8 cellular contexts compared by ENCODE assay signal in the genomic region with DNA sequence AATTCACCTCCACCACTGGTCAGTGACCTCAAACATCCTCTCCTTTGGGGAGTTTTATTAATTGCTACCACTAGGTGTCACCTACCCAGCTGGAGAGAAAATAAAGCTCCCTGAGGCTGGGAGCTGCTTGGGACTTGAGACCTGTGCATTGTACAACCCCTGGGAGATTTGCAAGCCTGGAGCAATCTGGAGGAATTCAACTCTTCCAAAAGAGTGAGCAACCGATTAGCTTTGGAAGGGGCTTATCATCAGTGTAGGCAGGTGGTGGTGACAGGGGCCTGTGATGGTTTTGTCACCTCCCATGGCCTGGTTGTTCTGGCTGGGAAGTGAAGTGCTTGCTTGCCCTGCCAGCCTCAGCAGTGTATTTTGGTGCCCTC. TPM values are rescaled to one million over a fixed set of nuclear protein-coding genes. Genes with fewer than 3 reads are reported as not detected.
DNase-seq lines count a peak whose midpoint lies in the region; ATAC-seq and TF ChIP-seq lines count a peak whose summit lies in the region.

No MANE protein-coding gene starts in this region.

- no peaks in the 10 kb centered on the region for H3K36me3 Mint-ChIP-seq in activated CD4-positive, alpha-beta T cell treated with anti-CD3 and anti-CD28 coated beads for 36 hours (ENCODE audit: low read depth)

- no peaks in the 10 kb centered on the region for H3K9me3 Mint-ChIP-seq in activated CD4-positive, alpha-beta T cell treated with anti-CD3 and anti-CD28 coated beads for 36 hours (ENCODE audit: low read depth)

- no peak overlapping the region for H3K4me3 ChIP-seq in Jurkat, Clone E6-1 (ENCODE audit: low read length)
- H3K4me3 ChIP-seq in WERI-Rb-1 (ENCODE audit: low read depth, low read length) (no peak overlapping the region), left ventricle myocardium inferior (no peak overlapping the region), stomach (no peak overlapping the region)

- no peak for TF ChIP-seq EP300 in stomach (IDR thresholded peaks at IDR 0.05)

- intact Hi-C loops in activated CD4-positive, alpha-beta T cell treated with anti-CD3 and anti-CD28 coated beads for 36 hours (cut with DNase I, micrococcal nuclease) = no loop called here
- intact Hi-C loops in left ventricle myocardium inferior (cut with micrococcal nuclease) (no loop called here), stomach (cut with DNase I; ENCODE audit: low total_unique reads) (no loop called here)

- CTCF ChIA-PET in activated CD4-positive, alpha-beta T cell treated with anti-CD3 and anti-CD28 coated beads for 36 hours (lab: Charles Lee) = interaction anchor here (0.6 to 1.0 kb wide), 5 partner anchors 15 to 305 kb away, joined by 3 to 4 read pairs (median 3); no protein-coding TSS in a partner anchor

- H3K27ac ChIP-seq in WERI-Rb-1 (peak overlapping the region; percentile 46), left ventricle myocardium inferior (replicated peaks) (peak overlapping the region; percentile 79), stomach (peak overlapping the region in 1 of 5 donors; percentile 6)

- POLR2A ChIA-PET in activated CD4-positive, alpha-beta T cell treated with anti-CD3 and anti-CD28 coated beads for 36 hours (lab: Charles Lee) = no interaction called here

- TF ChIP-seq CTCF in WERI-Rb-1 (IDR thresholded peaks at IDR 0.05; ENCODE audit: low read depth, low read length) (peak; percentile 49), left ventricle myocardium inferior (IDR thresholded peaks at IDR 0.05; ENCODE audit: borderline replicate concordance) (peak; percentile 70), stomach (IDR thresholded peaks at IDR 0.05) (peak in 4 of 7 experiments; percentile 15 to 62 (median 32))

- 25 to 56% (median 39%) methylated on average over 1 of the region's 1 CpG for WGBS in stomach, 5 donors

- no peak overlapping the region for H3K4me3 Mint-ChIP-seq in activated CD4-positive, alpha-beta T cell treated with anti-CD3 and anti-CD28 coated beads for 36 hours

- TF ChIP-seq POLR2A in stomach (IDR thresholded peaks at IDR 0.05) = no peak

- H3K4me1 ChIP-seq in left ventricle myocardium inferior (peaks cover 44% of the 10 kb centered on the region), stomach (peaks cover 0 to 44% (median 17%) of the 10 kb centered on the region in 4 donors)

- no peaks in the 10 kb centered on the region for H3K4me1 Mint-ChIP-seq in activated CD4-positive, alpha-beta T cell treated with anti-CD3 and anti-CD28 coated beads for 36 hours

- H3K27ac Mint-ChIP-seq in activated CD4-positive, alpha-beta T cell treated with anti-CD3 and anti-CD28 coated beads for 36 hours = no peak overlapping the region

- H3K27me3 Mint-ChIP-seq in activated CD4-positive, alpha-beta T cell treated with anti-CD3 and anti-CD28 coated beads for 36 hours = no peaks in the 10 kb centered on the region

- H3K36me3 ChIP-seq in WERI-Rb-1 = no peaks in the 10 kb centered on the region
- no peaks in the 10 kb centered on the region for H3K36me3 ChIP-seq in left ventricle myocardium inferior
- no peaks in the 10 kb centered on the region for H3K36me3 ChIP-seq in stomach

- H3K9me3 ChIP-seq in WERI-Rb-1 (ENCODE audit: severe bottlenecking) (no peaks in the 10 kb centered on the region), left ventricle myocardium inferior (replicated peaks) (no peaks in the 10 kb centered on the region), stomach (no peaks in the 10 kb centered on the region)

- peak; percentile 10 for DNase-seq in activated CD4-positive, alpha-beta T cell treated with anti-CD3 and anti-CD28 coated beads for 36 hours
- no peak for DNase-seq in activated CD4-positive, alpha-beta T cell treated with anti-CD3 and anti-CD28 coated beads, Interleukin-2, amount 50 U/mL, for 1 hour
- DNase-seq in Jurkat, Clone E6-1 (ENCODE audit: low read depth, low spot score) = peak; percentile 12
- DNase-seq in WERI-Rb-1 = peak; percentile 42
- DNase-seq in left ventricle myocardium inferior = peak; percentile 51
- DNase-seq in stomach = no peak

- ATAC-seq in activated CD4-positive, alpha-beta T cell treated with anti-CD3 and anti-CD28 coated beads for 36 hours = peak; percentile 44
- ATAC-seq in GM21619 (IDR thresholded peaks at IDR 0.05; ENCODE audit: unreplicated experiment) (peak; percentile 85), GM21528 (IDR thresholded peaks at IDR 0.05; ENCODE audit: low FRiP score, unreplicated experiment) (no peak)

- H3K27me3 ChIP-seq in WERI-Rb-1 (ENCODE audit: insufficient read depth, low read depth, severe bottlenecking) (no peaks in the 10 kb centered on the region), left ventricle myocardium inferior (ENCODE audit: low read depth) (no peaks in the 10 kb centered on the region), stomach (no peaks in the 10 kb centered on the region)

RNA-seq across cellular contexts. Expression of gene FRY, which starts 30.2 kb away (rescaled TPM):
- total RNA-seq in activated CD4-positive, alpha-beta T cell treated with anti-CD3 and anti-CD28 coated beads for 36 hours = 1 to 10 TPM; 1.9 to 3.5 TPM
- 5.1 TPM for polyA plus RNA-seq in Jurkat, Clone E6-1 (2012; ENCODE audit: insufficient read depth, insufficient read length)
- total RNA-seq in left ventricle myocardium inferior = 167 TPM
- total RNA-seq in stomach = 10 to 100 TPM in 4 of 5 donors, 1 to 10 TPM in 1; 3.5 to 97.1 (median 28.6) TPM
- polyA plus RNA-seq in stomach = 10 to 100 TPM in 2 of 3 donors, 1 to 10 TPM in 1; 5.3 to 12.8 (median 11.9) TPM

Comparison
In these comparisons a context has a peak if more than half of its experiments do, and no peak if none do; other contexts are left out.
1. DNase-seq: peak in activated CD4-positive, alpha-beta T cell treated with anti-CD3 and anti-CD28 coated beads for 36 hours (single experiment), Jurkat, Clone E6-1 (single experiment), WERI-Rb-1 (single experiment) and left ventricle myocardium inferior (single experiment); none in activated CD4-positive, alpha-beta T cell treated with anti-CD3 and anti-CD28 coated beads, Interleukin-2, amount 50 U/mL, for 1 hour (single experiment) and stomach (single experiment).
2. Peak in every context shown above with its lines, with median percentiles within 50 percentile points of each other: CTCF ChIP-seq.